Comparison of ENCODE assay signal across 22 cellular contexts in the genomic region with DNA sequence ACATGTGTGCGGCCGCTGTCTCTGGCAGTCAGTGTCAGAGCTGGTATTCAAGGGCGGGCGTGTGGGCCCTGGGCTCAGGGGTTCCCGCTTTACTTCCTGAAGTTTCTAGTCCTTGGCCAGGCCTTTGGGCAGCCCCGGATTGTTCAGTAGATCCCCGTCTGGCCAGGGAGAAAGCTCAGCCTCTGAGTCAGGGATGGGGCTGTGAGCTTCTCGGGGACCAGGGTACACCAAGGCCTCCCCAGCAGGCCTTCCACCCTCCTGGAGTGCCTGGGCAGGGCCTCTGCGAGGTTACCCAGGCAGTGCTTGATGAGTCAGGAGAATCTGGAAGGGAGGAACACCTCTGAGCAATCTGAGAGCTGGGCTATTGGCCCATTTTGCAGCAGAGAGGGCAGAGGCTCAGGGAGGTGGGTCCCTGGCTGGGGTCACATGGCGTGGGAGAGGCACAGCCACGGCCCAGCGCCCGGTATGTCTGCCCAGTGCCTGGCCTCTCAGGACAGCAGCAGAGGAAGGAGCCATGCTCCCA.
DNase-seq lines count a peak whose midpoint lies in the region; TF ChIP-seq lines count a peak whose summit lies in the region.
"Had no signal": no experiment of that assay in that cellular context is flagged by ENCODE, and none has a peak within 500 bp of the region (broad histone marks: within the 10 kb centered on the region; RNA-seq: fewer than 3 reads in every experiment).

No MANE protein-coding gene starts in this region.

- H3K36me3 ChIP-seq in HEK293 (ENCODE audit: control insufficient read depth in 2 of 2, insufficient read depth in 1 of 2, low read length in 2 of 2) = no peaks in the 10 kb centered on the region
- H3K36me3 ChIP-seq: ascending aorta, colonic mucosa, SJSA1, WERI-Rb-1 had no signal

- POLR2A ChIA-PET in HEK293 (lab: Yijun Ruan, JAX) = no interaction called here

- DNase-seq in AG08395 (ENCODE audit: low spot score) = peak; percentile 61
- DNase-seq in astrocyte of the hippocampus (ENCODE audit: low read depth, low spot score) = peak; percentile 32
- DNase-seq in islet precursor cell = peak; percentile 50
- no peak for DNase-seq in COLO829 (ENCODE audit: low spot score)
- DNase-seq in 8988T = no peak
- no peak for DNase-seq in activated T-cell treated with anti-CD3 and anti-CD28 coated beads, Interleukin-2, amount 50 U/mL, for 24 hours
- DNase-seq in stimulated activated CD8-positive, alpha-beta memory T cell treated with anti-CD3 and anti-CD28 coated beads, Interleukin-4, amount 100 ng/mL, for 48 hours = no peak
- DNase-seq: activated CD8-positive, alpha-beta T cell treated with anti-CD3 and anti-CD28 coated beads, Interleukin-2, amount 10 ng/mL, durations not matched to agents 7 days and 5 days; activated naive CD4-positive, alpha-beta T cell treated with anti-CD3 and anti-CD28 coated beads, Interleukin-2, amount 10 ng/mL, durations not matched to agents 7 days and 5 days; activated T-cell treated with anti-CD3 and anti-CD28 coated beads, Interleukin-2, amount 50 U/mL, for 4 hours; colonic mucosa; DND-41; left cardiac atrium; NCI-H146; NCI-H748 treated with DMSO at 0.1 percent for 48 hours; OCI-M1 had no signal

- no peaks in the 10 kb centered on the region for H3K4me1 ChIP-seq in HEK293 (ENCODE audit: control insufficient read depth, insufficient read depth, low read length)
- H3K4me1 ChIP-seq: ascending aorta, colonic mucosa had no signal

- H3K9me3 ChIP-seq in HEK293 (ENCODE audit: control insufficient read depth, insufficient read depth, low read depth, low read length) = no peaks in the 10 kb centered on the region
- H3K9me3 ChIP-seq: ascending aorta, colonic mucosa, SJSA1 had no signal

- no peaks in the 10 kb centered on the region for H3K4me1 Mint-ChIP-seq in activated T-cell treated with anti-CD3 and anti-CD28 coated beads, Interleukin-2, amount 50 U/mL, for 24 hours (ENCODE audit: low read depth)
- H3K4me1 Mint-ChIP-seq: activated naive CD4-positive, alpha-beta T cell treated with anti-CD3 and anti-CD28 coated beads, Interleukin-2, amount 10 ng/mL, durations not matched to agents 7 days and 5 days had no signal

- no peak overlapping the region for H3K4me3 ChIP-seq in HEK293 (ENCODE audit: low read depth, low read length)
- H3K4me3 ChIP-seq: ascending aorta, colonic mucosa, SJSA1 had no signal

- CTCF ChIA-PET in HEK293 (lab: Yijun Ruan, JAX) = interaction anchor here (0.7 kb wide), 1 partner anchor 56 kb away, joined by 3 read pairs; no protein-coding TSS in a partner anchor

- no peaks in the 10 kb centered on the region for H3K27me3 Mint-ChIP-seq in activated T-cell treated with anti-CD3 and anti-CD28 coated beads, Interleukin-2, amount 50 U/mL, for 24 hours

- no peak overlapping the region for H3K4me3 Mint-ChIP-seq in activated T-cell treated with anti-CD3 and anti-CD28 coated beads, Interleukin-2, amount 50 U/mL, for 24 hours
- H3K4me3 Mint-ChIP-seq: activated CD8-positive, alpha-beta T cell treated with anti-CD3 and anti-CD28 coated beads, Interleukin-2, amount 10 ng/mL, durations not matched to agents 7 days and 5 days; activated naive CD4-positive, alpha-beta T cell treated with anti-CD3 and anti-CD28 coated beads, Interleukin-2, amount 10 ng/mL, durations not matched to agents 7 days and 5 days; activated T-cell treated with anti-CD3 and anti-CD28 coated beads, Interleukin-2, amount 50 U/mL, for 4 hours; neural crest cell; T-helper 1 cell treated with Interleukin-12 subunit alpha and Interleukin-12 subunit beta and Interleukin-4 antibody, amounts not matched to agents 30 μg/mL and 1 μg/mL, for 36 hours had no signal

- H3K27ac ChIP-seq in HEK293 (ENCODE audit: extremely low read depth, low read depth, low read length) = no peak overlapping the region
- H3K27ac ChIP-seq: ascending aorta, colonic mucosa, SJSA1, WERI-Rb-1 had no signal

- no peaks in the 10 kb centered on the region for H3K36me3 Mint-ChIP-seq in activated T-cell treated with anti-CD3 and anti-CD28 coated beads, Interleukin-2, amount 50 U/mL, for 24 hours (ENCODE audit: low read depth)
- H3K36me3 Mint-ChIP-seq: activated naive CD4-positive, alpha-beta T cell treated with anti-CD3 and anti-CD28 coated beads, Interleukin-2, amount 10 ng/mL, durations not matched to agents 7 days and 5 days had no signal

- TF ChIP-seq CTCF in HEK293 (tag by site-specific recombination; IDR thresholded peaks at IDR 0.05) = no peak

- H3K9me3 Mint-ChIP-seq in activated T-cell treated with anti-CD3 and anti-CD28 coated beads, Interleukin-2, amount 50 U/mL, for 24 hours = no peaks in the 10 kb centered on the region
- H3K9me3 Mint-ChIP-seq: activated naive CD4-positive, alpha-beta T cell treated with anti-CD3 and anti-CD28 coated beads, Interleukin-2, amount 10 ng/mL, durations not matched to agents 7 days and 5 days; activated T-cell treated with anti-CD3 and anti-CD28 coated beads, Interleukin-2, amount 50 U/mL, for 4 hours; neural crest cell; T-helper 1 cell treated with Interleukin-12 subunit alpha and Interleukin-12 subunit beta and Interleukin-4 antibody, amounts not matched to agents 30 μg/mL and 1 μg/mL, for 36 hours had no signal

- H3K27ac Mint-ChIP-seq in activated T-cell treated with anti-CD3 and anti-CD28 coated beads, Interleukin-2, amount 50 U/mL, for 24 hours = no peak overlapping the region
- H3K27ac Mint-ChIP-seq: activated CD8-positive, alpha-beta T cell treated with anti-CD3 and anti-CD28 coated beads, Interleukin-2, amount 10 ng/mL, durations not matched to agents 7 days and 5 days; activated naive CD4-positive, alpha-beta T cell treated with anti-CD3 and anti-CD28 coated beads, Interleukin-2, amount 10 ng/mL, durations not matched to agents 7 days and 5 days; T-helper 1 cell treated with Interleukin-12 subunit alpha and Interleukin-12 subunit beta and Interleukin-4 antibody, amounts not matched to agents 30 μg/mL and 1 μg/mL, for 36 hours had no signal

TF ChIP-seq in HEK293, 187 proteins besides CTCF, POLR2A, EP300 and RAD21:
- TF ChIP-seq ZNF664 (tag by site-specific recombination; IDR thresholded peaks at IDR 0.05) (no peak), ZIC2 (tag by site-specific recombination; IDR thresholded peaks at IDR 0.05) (peak; percentile 39; the same call in 1 of the 2 replicates), GLIS1 (tag by site-specific recombination; IDR thresholded peaks at IDR 0.05) (peak; percentile 22; the same call in 1 of the 2 replicates)
TF ChIP-seq in HEK293: peak in this region for 2.

Comparison
In these comparisons a context has a peak if more than half of its experiments do, and no peak if none do; other contexts are left out.
1. DNase-seq: peak in AG08395 (single experiment), astrocyte of the hippocampus (single experiment) and islet precursor cell (single experiment); none in COLO829 (single experiment), 8988T (single experiment), activated T-cell treated with anti-CD3 and anti-CD28 coated beads, Interleukin-2, amount 50 U/mL, for 24 hours (single experiment) and stimulated activated CD8-positive, alpha-beta memory T cell treated with anti-CD3 and anti-CD28 coated beads, Interleukin-4, amount 100 ng/mL, for 48 hours (single experiment).